22 cellular contexts compared by ENCODE assay signal in the genomic region with DNA sequence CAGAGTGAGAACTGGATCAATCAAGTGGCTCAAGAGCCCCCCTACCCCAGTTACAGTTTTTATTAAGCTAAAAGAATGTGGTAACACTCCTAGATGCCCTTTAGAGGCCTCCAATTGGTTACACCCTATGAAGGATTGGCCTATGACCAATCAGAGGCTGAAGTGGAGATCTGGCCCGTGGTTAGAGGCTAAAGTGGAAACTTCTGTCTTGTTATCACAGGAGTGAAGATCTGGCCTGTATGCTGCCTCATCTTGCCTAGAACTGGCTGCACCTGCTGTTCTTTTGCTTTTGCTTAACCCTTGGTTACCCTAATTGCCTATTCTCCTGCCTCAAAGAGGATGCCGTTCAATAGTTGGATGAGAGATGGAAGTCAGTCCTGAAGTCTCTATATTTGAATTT.
"Had no signal": no experiment of that assay in that cellular context is flagged by ENCODE, and none has a peak within 500 bp of the region (broad histone marks: within the 10 kb centered on the region; RNA-seq: fewer than 3 reads in every experiment).

No MANE protein-coding gene starts in this region.

- DNase-seq: activated CD4-positive, alpha-beta T cell treated with anti-CD3 and anti-CD28 coated beads for 48 hours; activated CD4-positive, alpha-beta T cell treated with anti-CD3 and anti-CD28 coated beads, Interleukin-2, amount 50 U/mL, for 48 hours; activated CD8-positive, alpha-beta memory T cell treated with anti-CD3 and anti-CD28 coated beads for 24 hours; activated effector memory CD4-positive, alpha-beta T cell treated with Interleukin-2 at 50 U/mL for 16 hours; activated naive CD4-positive, alpha-beta T cell treated with Interleukin-2 at 50 U/mL for 16 hours; anterior cingulate cortex; dorsolateral prefrontal cortex; effector memory CD4-positive, alpha-beta T cell; gastrocnemius medialis; glutamatergic neuron; kidney; left colon; mammary epithelial cell; ovary; retina; stimulated activated CD4-positive, alpha-beta T cell treated with anti-CD3 and anti-CD28 coated beads, Interleukin-12 subunit alpha, Interleukin-12 subunit beta, amount 100 ng/mL, for 4 hours; stimulated activated CD4-positive, alpha-beta T cell treated with anti-CD3 and anti-CD28 coated beads, Interleukin-4, amount 100 ng/mL, for 1 hour; uterus had no signal

- H3K4me3 ChIP-seq: coronary artery, dorsolateral prefrontal cortex, gastrocnemius medialis, ovary, prostate gland, skin epidermis, thoracic aorta, uterus had no signal
